1 cellular context compared by ENCODE assay signal in genomic region chr18:400466-400865, GRCh38.
TF ChIP-seq lines count a peak whose summit lies in the region.

No MANE protein-coding gene starts in this region.

TF ChIP-seq in K562, 482 proteins besides CTCF, POLR2A, EP300 and RAD21 (continued from another document):
- TF ChIP-seq ZNF609 (CRISPR knock-in tag; IDR thresholded peaks at IDR 0.05; ENCODE audit: borderline replicate concordance), result no peak
